In the genomic region with DNA sequence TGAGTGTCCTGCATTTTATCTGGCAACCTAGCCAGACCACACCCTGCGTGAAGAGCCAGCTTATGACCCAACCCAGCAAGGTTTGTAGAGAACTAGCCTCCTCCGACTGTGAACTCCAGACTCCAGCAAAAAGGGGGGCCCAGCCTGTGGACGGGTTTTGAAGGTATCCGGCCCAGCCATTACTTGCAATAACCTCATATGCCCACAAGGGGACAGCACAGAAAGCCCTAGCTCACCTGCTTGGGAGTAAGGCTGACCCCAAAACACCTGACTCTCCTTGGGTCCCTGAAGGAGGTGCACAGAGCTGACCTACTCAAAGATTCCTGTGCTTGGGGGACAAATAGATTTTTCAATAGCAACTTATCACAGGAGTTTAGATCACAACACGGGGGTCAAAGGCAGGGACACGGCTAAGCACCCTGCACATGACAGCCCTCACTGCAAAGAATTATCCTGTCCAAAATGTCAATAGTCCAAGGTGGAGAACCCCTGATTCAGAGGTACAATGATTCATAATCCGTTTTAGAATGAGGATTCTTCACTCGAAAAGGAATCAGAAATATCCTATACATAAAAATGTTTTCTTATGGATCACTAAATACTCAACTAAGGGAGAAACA, we compare ENCODE assay signal across 1 cellular context.
TF ChIP-seq lines count a peak whose summit lies in the region.

No MANE protein-coding gene starts in this region.

TF ChIP-seq in HCT116, 20 proteins besides CTCF, POLR2A, EP300 and RAD21:
- TF ChIP-seq, protein P1, sequence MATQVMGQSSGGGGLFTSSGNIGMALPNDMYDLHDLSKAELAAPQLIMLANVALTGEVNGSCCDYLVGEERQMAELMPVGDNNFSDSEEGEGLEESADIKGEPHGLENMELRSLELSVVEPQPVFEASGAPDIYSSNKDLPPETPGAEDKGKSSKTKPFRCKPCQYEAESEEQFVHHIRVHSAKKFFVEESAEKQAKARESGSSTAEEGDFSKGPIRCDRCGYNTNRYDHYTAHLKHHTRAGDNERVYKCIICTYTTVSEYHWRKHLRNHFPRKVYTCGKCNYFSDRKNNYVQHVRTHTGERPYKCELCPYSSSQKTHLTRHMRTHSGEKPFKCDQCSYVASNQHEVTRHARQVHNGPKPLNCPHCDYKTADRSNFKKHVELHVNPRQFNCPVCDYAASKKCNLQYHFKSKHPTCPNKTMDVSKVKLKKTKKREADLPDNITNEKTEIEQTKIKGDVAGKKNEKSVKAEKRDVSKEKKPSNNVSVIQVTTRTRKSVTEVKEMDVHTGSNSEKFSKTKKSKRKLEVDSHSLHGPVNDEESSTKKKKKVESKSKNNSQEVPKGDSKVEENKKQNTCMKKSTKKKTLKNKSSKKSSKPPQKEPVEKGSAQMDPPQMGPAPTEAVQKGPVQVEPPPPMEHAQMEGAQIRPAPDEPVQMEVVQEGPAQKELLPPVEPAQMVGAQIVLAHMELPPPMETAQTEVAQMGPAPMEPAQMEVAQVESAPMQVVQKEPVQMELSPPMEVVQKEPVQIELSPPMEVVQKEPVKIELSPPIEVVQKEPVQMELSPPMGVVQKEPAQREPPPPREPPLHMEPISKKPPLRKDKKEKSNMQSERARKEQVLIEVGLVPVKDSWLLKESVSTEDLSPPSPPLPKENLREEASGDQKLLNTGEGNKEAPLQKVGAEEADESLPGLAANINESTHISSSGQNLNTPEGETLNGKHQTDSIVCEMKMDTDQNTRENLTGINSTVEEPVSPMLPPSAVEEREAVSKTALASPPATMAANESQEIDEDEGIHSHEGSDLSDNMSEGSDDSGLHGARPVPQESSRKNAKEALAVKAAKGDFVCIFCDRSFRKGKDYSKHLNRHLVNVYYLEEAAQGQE (IDR thresholded peaks at IDR 0.05; ENCODE audit: low read depth) = no peak
- TF ChIP-seq FOSL1 (IDR thresholded peaks at IDR 0.05; ENCODE audit: low read depth) (no peak), EZH2phosphoT487 (IDR thresholded peaks at IDR 0.05; ENCODE audit: borderline replicate concordance) (no peak), CBX3 (IDR thresholded peaks at IDR 0.05; ENCODE audit: low read depth) (no peak), SRF (IDR thresholded peaks at IDR 0.05; ENCODE audit: low read depth) (no peak), POLR2AphosphoS5 (IDR thresholded peaks at IDR 0.05; ENCODE audit: low read depth, low read length) (no peak), EZH2 (IDR thresholded peaks at IDR 0.05) (no peak)
